Comparison of ENCODE assay signal across 11 cellular contexts in genomic region chr2:173657996-173658717, GRCh38.
A peak's percentile ranks its signal among the peaks of the same experiment; 100 is the strongest.
DNase-seq lines count a peak whose midpoint lies in the region; ATAC-seq and TF ChIP-seq lines count a peak whose summit lies in the region.
"Had no signal": no experiment of that assay in that cellular context is flagged by ENCODE, and none has a peak within 500 bp of the region (broad histone marks: within the 10 kb centered on the region; RNA-seq: fewer than 3 reads in every experiment).

No MANE protein-coding gene starts in this region.

- H2BK15ac ChIP-seq in IMR-90 (ENCODE audit: low read depth, low read length) (peak overlapping the region; percentile 80), mesenchymal stem cell (ENCODE audit: low read depth, poor library complexity, severe bottlenecking) (no peak overlapping the region)

- POLR2A ChIA-PET in IMR-90 (lab: Charles Lee; ENCODE audit: unreplicated experiment): no interaction called here

- H2AK5ac ChIP-seq in IMR-90 (ENCODE audit: low read depth, low read length) (peak overlapping the region; percentile 93), mesenchymal stem cell (ENCODE audit: low read length, severe bottlenecking) (peak overlapping the region; percentile 54)

- H3K27ac ChIP-seq in IMR-90 (ENCODE audit: insufficient read depth, low read length) (peak overlapping the region; percentile 40), brain microvascular endothelial cell (peak overlapping the region; percentile 23), mesenchymal stem cell (ENCODE audit: low read length, poor library complexity, severe bottlenecking) (no peak overlapping the region)
- H3K27ac ChIP-seq: thoracic aorta had no signal

- H3K4me1 Mint-ChIP-seq in activated T-helper 1 cell treated with anti-CD3 and anti-CD28 coated beads, Interleukin-12 subunit alpha, Interleukin-12 subunit beta, Interleukin-2, Interleukin-4 antibody, amounts not matched to agents 30 ng/mL and 10 ng/mL and 1 ng/mL, durations not matched to agents 14 hours and 24 hours and 36 hours (ENCODE audit: low read depth): no peaks in the 10 kb centered on the region

- TF ChIP-seq CTCF in AG09309 (IDR thresholded peaks at IDR 0.05; ENCODE audit: control insufficient read depth, insufficient read depth, low read depth, low read length, missing control alignments) (no peak), IMR-90 (conservative IDR thresholded peaks at IDR 0.05; ENCODE audit: low read depth, low read length) (no peak), brain microvascular endothelial cell (IDR thresholded peaks at IDR 0.05; ENCODE audit: low read depth, low read length, missing control alignments) (no peak)

- peaks cover 3% of the 10 kb centered on the region for H3K27me3 Mint-ChIP-seq in activated T-helper 1 cell treated with anti-CD3 and anti-CD28 coated beads, Interleukin-12 subunit alpha, Interleukin-12 subunit beta, Interleukin-2, Interleukin-4 antibody, amounts not matched to agents 30 ng/mL and 10 ng/mL and 1 ng/mL, durations not matched to agents 14 hours and 24 hours and 36 hours (ENCODE audit: insufficient read depth)

- peaks cover 0 to 3% of the 10 kb centered on the region in 2 experiments; a peak in 1 of 4 replicates for H3K79me1 ChIP-seq in IMR-90 (ENCODE audit: low read depth in 1 of 2, low read length in 2 of 2)
- no peaks in the 10 kb centered on the region for H3K79me1 ChIP-seq in mesenchymal stem cell (replicated peaks; ENCODE audit: low read length, poor library complexity, severe bottlenecking)

- 0% methylated on average over 1 of the region's 10 CpGs; no CpG with 5 or more reads in 1 of the 2 experiments for WGBS in IMR-90 (ENCODE audit: extremely low coverage in 2 of 2, insufficient read length in 1 of 2), 2 experiments
- 64% methylated on average over 9 of the region's 10 CpGs for WGBS in mesenchymal stem cell

- H3K4me3 ChIP-seq in AG09309 (ENCODE audit: control insufficient read depth, low read depth, low read length): no peak overlapping the region
- H3K4me3 ChIP-seq in IMR-90 (ENCODE audit: insufficient read depth, low read depth, low read length): no peak overlapping the region
- H3K4me3 ChIP-seq in brain microvascular endothelial cell (ENCODE audit: low read depth, low read length): no peak overlapping the region
- H3K4me3 ChIP-seq in mesenchymal stem cell (ENCODE audit: insufficient read depth in 1 of 2, low read depth in 1 of 2, low read length in 2 of 2): no peak overlapping the region
- H3K4me3 ChIP-seq: thoracic aorta had no signal

- H2AFZ ChIP-seq in IMR-90 (replicated peaks; ENCODE audit: low read length, poor library complexity) (peak overlapping the region; percentile 82), mesenchymal stem cell (ENCODE audit: low read depth, low read length) (no peak overlapping the region)

- no peak for TF ChIP-seq POLR2A in IMR-90 (IDR thresholded peaks at IDR 0.05; ENCODE audit: low read depth, low read length)

- H3K9me1 ChIP-seq in IMR-90 (ENCODE audit: insufficient read depth, low read length): peaks cover 15% of the 10 kb centered on the region

- H3K4ac ChIP-seq in IMR-90 (ENCODE audit: low read depth, low read length) (peak overlapping the region; percentile 94), mesenchymal stem cell (ENCODE audit: low read depth in 1 of 2, low read length in 2 of 2) (no peak overlapping the region)

- ATAC-seq in IMR-90 (ENCODE audit: low read depth): peak; percentile 98
- no peak for ATAC-seq in Right ventricle myocardium inferior

- H3K4me1 ChIP-seq in IMR-90 (ENCODE audit: control insufficient read depth, insufficient read depth, low read length) (peaks cover 14% of the 10 kb centered on the region), mesenchymal stem cell (ENCODE audit: control insufficient read depth, insufficient read depth, low read depth, low read length) (peaks cover 7% of the 10 kb centered on the region)

- H3K27me3 ChIP-seq in IMR-90 (ENCODE audit: control insufficient read depth, insufficient read depth, low read length): no peaks in the 10 kb centered on the region
- H3K27me3 ChIP-seq in brain microvascular endothelial cell (replicated peaks): no peaks in the 10 kb centered on the region
- no peaks in the 10 kb centered on the region for H3K27me3 ChIP-seq in mesenchymal stem cell (ENCODE audit: control insufficient read depth in 1 of 2, insufficient read depth in 1 of 2, low read length in 2 of 2)

- in situ Hi-C loops in IMR-90 (cut with MboI; ENCODE audit: low sequenced_read_pairs): no loop called here
- in situ Hi-C loops in brain microvascular endothelial cell (cut with HindIII; ENCODE audit: low pct_ligation_motif_present, low sequenced_read_pairs): no loop called here

- peak overlapping the region; percentile 27 for H4K5ac ChIP-seq in IMR-90 (ENCODE audit: low read depth, low read length)

- H2BK5ac ChIP-seq in IMR-90 (ENCODE audit: low read depth, low read length, poor library complexity, severe bottlenecking) (peak overlapping the region; percentile 58), mesenchymal stem cell (ENCODE audit: low read depth, low read length, poor library complexity, severe bottlenecking) (no peak overlapping the region)

- H3K9me3 ChIP-seq in IMR-90 (ENCODE audit: control insufficient read depth, insufficient read depth, low read length) (no peaks in the 10 kb centered on the region), mesenchymal stem cell (ENCODE audit: control insufficient read depth, low read length) (no peaks in the 10 kb centered on the region)
- H3K9me3 ChIP-seq: thoracic aorta had no signal

- H2BK12ac ChIP-seq in mesenchymal stem cell (ENCODE audit: low read length in 2 of 2): no peak overlapping the region

- H4K91ac ChIP-seq in IMR-90 (ENCODE audit: insufficient read depth, low read depth, low read length): peak overlapping the region; percentile 93
- peak overlapping the region; percentile 67 for H4K91ac ChIP-seq in mesenchymal stem cell (ENCODE audit: low read length)

- peak overlapping the region; percentile 47 for H3K18ac ChIP-seq in IMR-90 (ENCODE audit: low read depth, low read length)
- peak overlapping the region; percentile 2 to 71 for H3K18ac ChIP-seq in mesenchymal stem cell (ENCODE audit: low read depth in 1 of 2, low read length in 2 of 2)

- H4K20me1 ChIP-seq in IMR-90 (ENCODE audit: insufficient read depth, low read length): no peaks in the 10 kb centered on the region

- TF ChIP-seq RAD21 in IMR-90 (IDR thresholded peaks at IDR 0.05; ENCODE audit: low read length): no peak

- BruUV-seq in IMR-90 (replicated peaks; lab: Mats Ljungman, UMichigan): no TSS peak

- peak overlapping the region; percentile 81 for H3K14ac ChIP-seq in IMR-90 (replicated peaks; ENCODE audit: low read depth, low read length)
- no peak overlapping the region for H3K14ac ChIP-seq in mesenchymal stem cell (ENCODE audit: low read length in 2 of 2)

- H2BK120ac ChIP-seq in IMR-90 (ENCODE audit: low read depth, low read length) (peak overlapping the region; percentile 95), mesenchymal stem cell (ENCODE audit: low read depth, low read length) (no peak overlapping the region)

- no peak overlapping the region for H3K4me2 ChIP-seq in IMR-90 (ENCODE audit: low read depth, low read length)
- H3K4me2 ChIP-seq in mesenchymal stem cell (ENCODE audit: low read length, poor library complexity, severe bottlenecking): no peak overlapping the region

- intact Hi-C loops in IMR-90 (cut with micrococcal nuclease): loop anchor here (10.0 kb wide), 2 partner anchors 287 to 397 kb away; no protein-coding TSS in a partner anchor
- intact Hi-C loops in activated T-helper 1 cell treated with anti-CD3 and anti-CD28 coated beads, Interleukin-12 subunit alpha, Interleukin-12 subunit beta, Interleukin-2, Interleukin-4 antibody, amounts not matched to agents 30 ng/mL and 10 ng/mL and 1 ng/mL, durations not matched to agents 14 hours and 24 hours and 36 hours (cut with micrococcal nuclease): no loop called here
- intact Hi-C loops in Right ventricle myocardium inferior (cut with DNase I): no loop called here

- H2AK9ac ChIP-seq in IMR-90 (replicated peaks; ENCODE audit: low read depth, low read length, poor library complexity): peak overlapping the region; percentile 74

- peak; percentile 80 for DNase-seq in AG09309 (ENCODE audit: low read depth)
- DNase-seq in IMR-90: peak; percentile 97
- DNase-seq in brain microvascular endothelial cell: peak; percentile 95
- DNase-seq in mesenchymal stem cell: peak; percentile 86
- DNase-seq in SK-N-DZ (ENCODE audit: low spot score): no peak
- DNase-seq in activated T-helper 1 cell treated with anti-CD3 and anti-CD28 coated beads, Interleukin-12 subunit alpha, Interleukin-12 subunit beta, Interleukin-2, Interleukin-4 antibody, amounts not matched to agents 30 ng/mL and 10 ng/mL and 1 ng/mL, durations not matched to agents 14 hours and 24 hours and 36 hours (ENCODE audit: low spot score): no peak
- no peak for DNase-seq in activated CD4-positive, alpha-beta T cell treated with anti-CD3 and anti-CD28 coated beads for 1 hour
- DNase-seq in Right ventricle myocardium inferior (ENCODE audit: missing footprints): no peak
- DNase-seq: anterior cingulate cortex; stimulated activated CD4-positive, alpha-beta T cell treated with anti-CD3 and anti-CD28 coated beads, Interleukin-2, amount 100 ng/mL, for 48 hours had no signal

- CTCF ChIA-PET in IMR-90 (lab: Yijun Ruan, JAX): interaction anchor here (0.6 kb wide), 1 partner anchor 28 kb away, joined by 9 read pairs; no protein-coding TSS in a partner anchor

- H3K36me3 ChIP-seq in IMR-90 (ENCODE audit: control insufficient read depth, insufficient read depth, low read length) (no peaks in the 10 kb centered on the region), brain microvascular endothelial cell (replicated peaks) (no peaks in the 10 kb centered on the region), mesenchymal stem cell (ENCODE audit: control insufficient read depth in 1 of 2, insufficient read depth in 2 of 2, low read depth in 1 of 2, low read length in 2 of 2) (no peaks in the 10 kb centered on the region)
- H3K36me3 ChIP-seq: thoracic aorta had no signal

- H2BK20ac ChIP-seq in IMR-90 (ENCODE audit: low read depth, low read length): peak overlapping the region; percentile 76

- no peaks in the 10 kb centered on the region for H3K36me3 Mint-ChIP-seq in activated T-helper 1 cell treated with anti-CD3 and anti-CD28 coated beads, Interleukin-12 subunit alpha, Interleukin-12 subunit beta, Interleukin-2, Interleukin-4 antibody, amounts not matched to agents 30 ng/mL and 10 ng/mL and 1 ng/mL, durations not matched to agents 14 hours and 24 hours and 36 hours (ENCODE audit: low read depth)

- peak overlapping the region; percentile 72 to 75 for H4K8ac ChIP-seq in IMR-90 (ENCODE audit: low read depth in 2 of 2, low read length in 2 of 2)
- no peak overlapping the region for H4K8ac ChIP-seq in mesenchymal stem cell (ENCODE audit: low read length)

- no peak overlapping the region for H3K27ac Mint-ChIP-seq in activated T-helper 1 cell treated with anti-CD3 and anti-CD28 coated beads, Interleukin-12 subunit alpha, Interleukin-12 subunit beta, Interleukin-2, Interleukin-4 antibody, amounts not matched to agents 30 ng/mL and 10 ng/mL and 1 ng/mL, durations not matched to agents 14 hours and 24 hours and 36 hours

- H3K23ac ChIP-seq in IMR-90 (ENCODE audit: low read depth, low read length) (peak overlapping the region; percentile 25; the same call in 1 of the 2 replicates), mesenchymal stem cell (ENCODE audit: low read length in 2 of 2) (no peak overlapping the region)

- dilution Hi-C loops in IMR-90 (cut with HindIII; ENCODE audit: low sequenced_read_pairs, unreplicated experiment): no loop called here

- H3K9me3 Mint-ChIP-seq in activated T-helper 1 cell treated with anti-CD3 and anti-CD28 coated beads, Interleukin-12 subunit alpha, Interleukin-12 subunit beta, Interleukin-2, Interleukin-4 antibody, amounts not matched to agents 30 ng/mL and 10 ng/mL and 1 ng/mL, durations not matched to agents 14 hours and 24 hours and 36 hours: no peaks in the 10 kb centered on the region

- H3K9ac ChIP-seq in IMR-90 (ENCODE audit: low read depth, low read length) (no peak overlapping the region), mesenchymal stem cell (ENCODE audit: low read length) (peak overlapping the region; percentile 30)

- H3K4me3 Mint-ChIP-seq in activated T-helper 1 cell treated with anti-CD3 and anti-CD28 coated beads, Interleukin-12 subunit alpha, Interleukin-12 subunit beta, Interleukin-2, Interleukin-4 antibody, amounts not matched to agents 30 ng/mL and 10 ng/mL and 1 ng/mL, durations not matched to agents 14 hours and 24 hours and 36 hours: no peak overlapping the region

- peak overlapping the region; percentile 45 for H3K56ac ChIP-seq in IMR-90 (ENCODE audit: extremely low read depth, insufficient read depth, low read length)

Comparison
In these comparisons a context has a peak if more than half of its experiments do, and no peak if none do; other contexts are left out.
1. DNase-seq: peak in AG09309 (single experiment), IMR-90 (single experiment), brain microvascular endothelial cell (single experiment) and mesenchymal stem cell (single experiment); none in SK-N-DZ (single experiment), activated T-helper 1 cell treated with anti-CD3 and anti-CD28 coated beads, Interleukin-12 subunit alpha, Interleukin-12 subunit beta, Interleukin-2, Interleukin-4 antibody, amounts not matched to agents 30 ng/mL and 10 ng/mL and 1 ng/mL, durations not matched to agents 14 hours and 24 hours and 36 hours (single experiment), activated CD4-positive, alpha-beta T cell treated with anti-CD3 and anti-CD28 coated beads for 1 hour (single experiment) and Right ventricle myocardium inferior (single experiment).